ENCODE assay signal across 1 cellular context in the genomic region with DNA sequence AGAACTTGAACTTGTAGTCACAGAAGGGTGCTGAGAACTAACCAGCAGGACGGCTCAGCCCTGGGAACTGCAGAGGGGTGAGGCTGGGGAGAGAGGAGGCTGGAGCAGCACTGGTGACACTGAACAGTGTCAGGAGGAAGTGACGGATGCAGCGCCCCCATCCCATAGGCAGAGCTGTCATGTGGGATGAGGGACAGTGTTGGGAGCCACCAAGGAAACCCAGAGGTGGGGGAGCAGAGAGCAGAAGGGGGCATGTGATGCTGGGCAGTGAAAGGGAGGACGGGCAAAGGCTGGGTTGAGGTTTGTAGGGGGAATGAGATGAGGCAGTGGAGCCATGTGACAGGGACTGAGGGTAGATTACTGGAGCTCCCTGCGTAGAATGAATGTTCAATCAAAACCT.
TF ChIP-seq lines count a peak whose summit lies in the region.

No MANE protein-coding gene starts in this region.

TF ChIP-seq in GM12878, 131 proteins besides CTCF, POLR2A, EP300 and RAD21:
- no peak for TF ChIP-seq HCFC1 (IDR thresholded peaks at IDR 0.05; ENCODE audit: low read length)
- peak; percentile 71; the same call in 1 of the 2 replicates for TF ChIP-seq POLR2AphosphoS5 (IDR thresholded peaks at IDR 0.05; ENCODE audit: low read length)
- no peak for TF ChIP-seq FOXM1 (IDR thresholded peaks at IDR 0.05; ENCODE audit: low read depth, low read length)
- TF ChIP-seq, protein P1, sequence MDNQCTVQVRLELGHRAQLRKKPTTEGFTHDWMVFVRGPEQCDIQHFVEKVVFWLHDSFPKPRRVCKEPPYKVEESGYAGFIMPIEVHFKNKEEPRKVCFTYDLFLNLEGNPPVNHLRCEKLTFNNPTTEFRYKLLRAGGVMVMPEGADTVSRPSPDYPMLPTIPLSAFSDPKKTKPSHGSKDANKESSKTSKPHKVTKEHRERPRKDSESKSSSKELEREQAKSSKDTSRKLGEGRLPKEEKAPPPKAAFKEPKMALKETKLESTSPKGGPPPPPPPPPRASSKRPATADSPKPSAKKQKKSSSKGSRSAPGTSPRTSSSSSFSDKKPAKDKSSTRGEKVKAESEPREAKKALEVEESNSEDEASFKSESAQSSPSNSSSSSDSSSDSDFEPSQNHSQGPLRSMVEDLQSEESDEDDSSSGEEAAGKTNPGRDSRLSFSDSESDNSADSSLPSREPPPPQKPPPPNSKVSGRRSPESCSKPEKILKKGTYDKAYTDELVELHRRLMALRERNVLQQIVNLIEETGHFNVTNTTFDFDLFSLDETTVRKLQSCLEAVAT (IDR thresholded peaks at IDR 0.05): peak; percentile 77
- TF ChIP-seq FOXK2 (IDR thresholded peaks at IDR 0.05): no peak
- TF ChIP-seq JUNB (IDR thresholded peaks at IDR 0.05): no peak
- TF ChIP-seq, protein P2, sequence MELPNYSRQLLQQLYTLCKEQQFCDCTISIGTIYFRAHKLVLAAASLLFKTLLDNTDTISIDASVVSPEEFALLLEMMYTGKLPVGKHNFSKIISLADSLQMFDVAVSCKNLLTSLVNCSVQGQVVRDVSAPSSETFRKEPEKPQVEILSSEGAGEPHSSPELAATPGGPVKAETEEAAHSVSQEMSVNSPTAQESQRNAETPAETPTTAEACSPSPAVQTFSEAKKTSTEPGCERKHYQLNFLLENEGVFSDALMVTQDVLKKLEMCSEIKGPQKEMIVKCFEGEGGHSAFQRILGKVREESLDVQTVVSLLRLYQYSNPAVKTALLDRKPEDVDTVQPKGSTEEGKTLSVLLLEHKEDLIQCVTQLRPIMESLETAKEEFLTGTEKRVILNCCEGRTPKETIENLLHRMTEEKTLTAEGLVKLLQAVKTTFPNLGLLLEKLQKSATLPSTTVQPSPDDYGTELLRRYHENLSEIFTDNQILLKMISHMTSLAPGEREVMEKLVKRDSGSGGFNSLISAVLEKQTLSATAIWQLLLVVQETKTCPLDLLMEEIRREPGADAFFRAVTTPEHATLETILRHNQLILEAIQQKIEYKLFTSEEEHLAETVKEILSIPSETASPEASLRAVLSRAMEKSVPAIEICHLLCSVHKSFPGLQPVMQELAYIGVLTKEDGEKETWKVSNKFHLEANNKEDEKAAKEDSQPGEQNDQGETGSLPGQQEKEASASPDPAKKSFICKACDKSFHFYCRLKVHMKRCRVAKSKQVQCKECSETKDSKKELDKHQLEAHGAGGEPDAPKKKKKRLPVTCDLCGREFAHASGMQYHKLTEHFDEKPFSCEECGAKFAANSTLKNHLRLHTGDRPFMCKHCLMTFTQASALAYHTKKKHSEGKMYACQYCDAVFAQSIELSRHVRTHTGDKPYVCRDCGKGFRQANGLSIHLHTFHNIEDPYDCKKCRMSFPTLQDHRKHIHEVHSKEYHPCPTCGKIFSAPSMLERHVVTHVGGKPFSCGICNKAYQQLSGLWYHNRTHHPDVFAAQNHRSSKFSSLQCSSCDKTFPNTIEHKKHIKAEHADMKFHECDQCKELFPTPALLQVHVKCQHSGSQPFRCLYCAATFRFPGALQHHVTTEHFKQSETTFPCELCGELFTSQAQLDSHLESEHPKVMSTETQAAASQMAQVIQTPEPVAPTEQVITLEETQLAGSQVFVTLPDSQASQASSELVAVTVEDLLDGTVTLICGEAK (IDR thresholded peaks at IDR 0.05; ENCODE audit: borderline replicate concordance): no peak
- TF ChIP-seq, protein P3, sequence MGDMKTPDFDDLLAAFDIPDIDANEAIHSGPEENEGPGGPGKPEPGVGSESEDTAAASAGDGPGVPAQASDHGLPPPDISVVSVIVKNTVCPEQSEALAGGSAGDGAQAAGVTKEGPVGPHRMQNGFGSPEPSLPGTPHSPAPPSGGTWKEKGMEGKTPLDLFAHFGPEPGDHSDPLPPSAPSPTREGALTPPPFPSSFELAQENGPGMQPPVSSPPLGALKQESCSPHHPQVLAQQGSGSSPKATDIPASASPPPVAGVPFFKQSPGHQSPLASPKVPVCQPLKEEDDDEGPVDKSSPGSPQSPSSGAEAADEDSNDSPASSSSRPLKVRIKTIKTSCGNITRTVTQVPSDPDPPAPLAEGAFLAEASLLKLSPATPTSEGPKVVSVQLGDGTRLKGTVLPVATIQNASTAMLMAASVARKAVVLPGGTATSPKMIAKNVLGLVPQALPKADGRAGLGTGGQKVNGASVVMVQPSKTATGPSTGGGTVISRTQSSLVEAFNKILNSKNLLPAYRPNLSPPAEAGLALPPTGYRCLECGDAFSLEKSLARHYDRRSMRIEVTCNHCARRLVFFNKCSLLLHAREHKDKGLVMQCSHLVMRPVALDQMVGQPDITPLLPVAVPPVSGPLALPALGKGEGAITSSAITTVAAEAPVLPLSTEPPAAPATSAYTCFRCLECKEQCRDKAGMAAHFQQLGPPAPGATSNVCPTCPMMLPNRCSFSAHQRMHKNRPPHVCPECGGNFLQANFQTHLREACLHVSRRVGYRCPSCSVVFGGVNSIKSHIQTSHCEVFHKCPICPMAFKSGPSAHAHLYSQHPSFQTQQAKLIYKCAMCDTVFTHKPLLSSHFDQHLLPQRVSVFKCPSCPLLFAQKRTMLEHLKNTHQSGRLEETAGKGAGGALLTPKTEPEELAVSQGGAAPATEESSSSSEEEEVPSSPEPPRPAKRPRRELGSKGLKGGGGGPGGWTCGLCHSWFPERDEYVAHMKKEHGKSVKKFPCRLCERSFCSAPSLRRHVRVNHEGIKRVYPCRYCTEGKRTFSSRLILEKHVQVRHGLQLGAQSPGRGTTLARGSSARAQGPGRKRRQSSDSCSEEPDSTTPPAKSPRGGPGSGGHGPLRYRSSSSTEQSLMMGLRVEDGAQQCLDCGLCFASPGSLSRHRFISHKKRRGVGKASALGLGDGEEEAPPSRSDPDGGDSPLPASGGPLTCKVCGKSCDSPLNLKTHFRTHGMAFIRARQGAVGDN (IDR thresholded peaks at IDR 0.05): 0 out of 2 replicates have a peak, but pooled peaks have one; percentile 29
- TF ChIP-seq GATAD2B (conservative IDR thresholded peaks at IDR 0.05; ENCODE audit: low read depth): no peak
- no peak for TF ChIP-seq NFIC (IDR thresholded peaks at IDR 0.05; ENCODE audit: low read depth, low read length)
- TF ChIP-seq TAF1 (IDR thresholded peaks at IDR 0.05; ENCODE audit: borderline replicate concordance, low read depth, low read length): no peak
- TF ChIP-seq IKZF2 (IDR thresholded peaks at IDR 0.05): peak in 1 of 2 experiments; percentile 16; a peak in 1 of 4 replicates
- TF ChIP-seq IKZF1 (conservative IDR thresholded peaks at IDR 0.05): no peak; the same call in 1 of the 2 replicates
- TF ChIP-seq, protein P4, sequence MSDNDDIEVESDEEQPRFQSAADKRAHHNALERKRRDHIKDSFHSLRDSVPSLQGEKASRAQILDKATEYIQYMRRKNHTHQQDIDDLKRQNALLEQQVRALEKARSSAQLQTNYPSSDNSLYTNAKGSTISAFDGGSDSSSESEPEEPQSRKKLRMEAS (IDR thresholded peaks at IDR 0.05; ENCODE audit: low read depth, low read length): no peak
- peak; percentile 96; the same call in 1 of the 2 replicates for TF ChIP-seq HDGF (IDR thresholded peaks at IDR 0.05)
- TF ChIP-seq, protein P5, sequence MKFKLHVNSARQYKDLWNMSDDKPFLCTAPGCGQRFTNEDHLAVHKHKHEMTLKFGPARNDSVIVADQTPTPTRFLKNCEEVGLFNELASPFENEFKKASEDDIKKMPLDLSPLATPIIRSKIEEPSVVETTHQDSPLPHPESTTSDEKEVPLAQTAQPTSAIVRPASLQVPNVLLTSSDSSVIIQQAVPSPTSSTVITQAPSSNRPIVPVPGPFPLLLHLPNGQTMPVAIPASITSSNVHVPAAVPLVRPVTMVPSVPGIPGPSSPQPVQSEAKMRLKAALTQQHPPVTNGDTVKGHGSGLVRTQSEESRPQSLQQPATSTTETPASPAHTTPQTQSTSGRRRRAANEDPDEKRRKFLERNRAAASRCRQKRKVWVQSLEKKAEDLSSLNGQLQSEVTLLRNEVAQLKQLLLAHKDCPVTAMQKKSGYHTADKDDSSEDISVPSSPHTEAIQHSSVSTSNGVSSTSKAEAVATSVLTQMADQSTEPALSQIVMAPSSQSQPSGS (IDR thresholded peaks at IDR 0.05; ENCODE audit: low read length): no peak
- 0 out of 2 replicates have a peak, but pooled peaks have one; percentile 19 for TF ChIP-seq EED (IDR thresholded peaks at IDR 0.05; ENCODE audit: low read depth)
- TF ChIP-seq POU2F2 (IDR thresholded peaks at IDR 0.05; ENCODE audit: borderline replicate concordance, low read depth, low read length): peak; percentile 34; the same call in 1 of the 3 replicates
- peak; percentile 26; the same call in 1 of the 2 replicates for TF ChIP-seq WRNIP1 (IDR thresholded peaks at IDR 0.05; ENCODE audit: borderline replicate concordance, low read depth, low read length)
- no peak; the same call in 1 of the 2 replicates for TF ChIP-seq POLR2AphosphoS2 (IDR thresholded peaks at IDR 0.05; ENCODE audit: low read depth, low read length)
- TF ChIP-seq, protein P6, sequence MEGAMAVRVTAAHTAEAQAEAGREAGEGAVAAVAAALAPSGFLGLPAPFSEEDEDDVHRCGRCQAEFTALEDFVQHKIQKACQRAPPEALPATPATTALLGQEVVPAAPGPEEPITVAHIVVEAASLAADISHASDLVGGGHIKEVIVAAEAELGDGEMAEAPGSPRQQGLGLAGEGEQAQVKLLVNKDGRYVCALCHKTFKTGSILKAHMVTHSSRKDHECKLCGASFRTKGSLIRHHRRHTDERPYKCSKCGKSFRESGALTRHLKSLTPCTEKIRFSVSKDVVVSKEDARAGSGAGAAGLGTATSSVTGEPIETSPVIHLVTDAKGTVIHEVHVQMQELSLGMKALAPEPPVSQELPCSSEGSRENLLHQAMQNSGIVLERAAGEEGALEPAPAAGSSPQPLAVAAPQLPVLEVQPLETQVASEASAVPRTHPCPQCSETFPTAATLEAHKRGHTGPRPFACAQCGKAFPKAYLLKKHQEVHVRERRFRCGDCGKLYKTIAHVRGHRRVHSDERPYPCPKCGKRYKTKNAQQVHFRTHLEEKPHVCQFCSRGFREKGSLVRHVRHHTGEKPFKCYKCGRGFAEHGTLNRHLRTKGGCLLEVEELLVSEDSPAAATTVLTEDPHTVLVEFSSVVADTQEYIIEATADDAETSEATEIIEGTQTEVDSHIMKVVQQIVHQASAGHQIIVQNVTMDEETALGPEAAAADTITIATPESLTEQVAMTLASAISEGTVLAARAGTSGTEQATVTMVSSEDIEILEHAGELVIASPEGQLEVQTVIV (IDR thresholded peaks at IDR 0.05; ENCODE audit: borderline replicate concordance, partially characterized antibody): no peak
- peak; percentile 54; the same call in 1 of the 2 replicates for TF ChIP-seq NBN (IDR thresholded peaks at IDR 0.05)
